ENCODE assay signal across 23 cellular contexts in genomic region chr20:21339499-21339898, GRCh38. TPM values are rescaled to one million over a fixed set of nuclear protein-coding genes. Genes with fewer than 3 reads are reported as not detected.
"Had no signal": no experiment of that assay in that cellular context is flagged by ENCODE, and none has a peak within 500 bp of the region (broad histone marks: within the 10 kb centered on the region; RNA-seq: fewer than 3 reads in every experiment).

No MANE protein-coding gene starts in this region.

- H3K9me3 Mint-ChIP-seq: activated naive CD4-positive, alpha-beta T cell treated with anti-CD3 and anti-CD28 coated beads, Interleukin-2, amount 50 U/mL, for 24 hours; activated T-helper 2 cell treated with anti-CD3 and anti-CD28 coated beads, Interferon-gamma antibody, Interleukin-2, Interleukin-4, amounts not matched to agents 10 μg/mL and 5 μg/mL and 100 μg/mL, durations not matched to agents 14 hours and 24 hours and 36 hours; central memory CD8-positive, alpha-beta T cell; immature natural killer cell; neural crest cell had no signal

- DNase-seq: activated CD4-positive, alpha-beta T cell treated with anti-CD3 and anti-CD28 coated beads, Interleukin-2, amount 50 U/mL, for 4 hours; activated CD4-positive, CD25-positive, alpha-beta regulatory T cell treated with anti-CD3 and anti-CD28 coated beads, Interleukin-2, amount 50 U/mL, for 72 hours; activated T-cell treated with anti-CD3 and anti-CD28 coated beads for 4 hours; amniotic stem cell; cortex of kidney; effector CD8-positive, alpha-beta T cell; head of caudate nucleus; immature natural killer cell; lower lobe of right lung; midbrain; pancreas; stimulated activated CD4-positive, alpha-beta T cell treated with anti-CD3 and anti-CD28 coated beads, Interleukin-12 subunit alpha, Interleukin-12 subunit beta, amount 100 ng/mL, for 4 hours; stimulated activated CD4-positive, alpha-beta T cell treated with anti-CD3 and anti-CD28 coated beads, Interleukin-2, amount 100 ng/mL, for 24 hours; stomach; SW 1271; testis; upper lobe of left lung had no signal

- H3K4me3 ChIP-seq: lower lobe of right lung, pancreas, stomach, testis, upper lobe of left lung had no signal

- H3K4me3 Mint-ChIP-seq: activated naive CD4-positive, alpha-beta T cell treated with anti-CD3 and anti-CD28 coated beads, Interleukin-2, amount 50 U/mL, for 24 hours; central memory CD8-positive, alpha-beta T cell; immature natural killer cell; neural crest cell had no signal

- H3K27ac Mint-ChIP-seq: activated naive CD4-positive, alpha-beta T cell treated with anti-CD3 and anti-CD28 coated beads, Interleukin-2, amount 50 U/mL, for 24 hours; activated T-helper 2 cell treated with anti-CD3 and anti-CD28 coated beads, Interferon-gamma antibody, Interleukin-2, Interleukin-4, amounts not matched to agents 10 μg/mL and 5 μg/mL and 100 μg/mL, durations not matched to agents 14 hours and 24 hours and 36 hours had no signal

- ATAC-seq: lower lobe of right lung, pancreas had no signal

- H3K27me3 Mint-ChIP-seq: activated naive CD4-positive, alpha-beta T cell treated with anti-CD3 and anti-CD28 coated beads, Interleukin-2, amount 50 U/mL, for 24 hours; central memory CD8-positive, alpha-beta T cell had no signal

RNA-seq across cellular contexts. Expression of gene NKX2-4, which starts 57.8 kb away (rescaled TPM):
- total RNA-seq: activated T-helper 2 cell treated with anti-CD3 and anti-CD28 coated beads, Interferon-gamma antibody, Interleukin-2, Interleukin-4, amounts not matched to agents 10 μg/mL and 5 μg/mL and 100 μg/mL, durations not matched to agents 14 hours and 24 hours and 36 hours; frontal cortex; lower lobe of right lung; myocyte; neural crest cell; pancreas; stomach; upper lobe of left lung had no signal
